Comparison of ENCODE assay signal across 8 cellular contexts in genomic region chr21:31180256-31181088, GRCh38.
DNase-seq lines count a peak whose midpoint lies in the region; ATAC-seq, FAIRE-seq and TF ChIP-seq lines count a peak whose summit lies in the region.

No MANE protein-coding gene starts in this region.

- ATAC-seq in HCT116 (peak; percentile 63; the same call in 1 of the 2 replicates), right lobe of liver (peak; percentile 67 to 79 (median 70)), HG02870 (IDR thresholded peaks at IDR 0.05; ENCODE audit: unreplicated experiment) (no peak), HG03039 (IDR thresholded peaks at IDR 0.05; ENCODE audit: unreplicated experiment) (no peak), GM19324 (IDR thresholded peaks at IDR 0.05; ENCODE audit: low FRiP score, unreplicated experiment) (no peak)

- peak; percentile 31 to 68 (median 56); a peak in 5 of 6 replicates for TF ChIP-seq CTCF in HCT116 (IDR thresholded peaks at IDR 0.05 in 2 of 3, conservative IDR thresholded peaks at IDR 0.05 in 1 of 3; ENCODE audit: borderline replicate concordance in 1 of 3, insufficient read depth in 1 of 3, low read depth in 2 of 3, low read length in 2 of 3)
- peak; percentile 32 for TF ChIP-seq CTCF in bronchial epithelial cell (IDR thresholded peaks at IDR 0.05; ENCODE audit: insufficient read depth, low read length, severe bottlenecking)
- TF ChIP-seq CTCF in right lobe of liver (IDR thresholded peaks at IDR 0.05): peak; percentile 55 to 66 (median 62)

- H3K9me2 ChIP-seq in HCT116 (ENCODE audit: insufficient read depth): no peaks in the 10 kb centered on the region

- WGBS in right lobe of liver (ENCODE audit: insufficient coverage, low coverage, low lambda C conversion rate, missing lambda C conversion rate): 39% methylated on average over 5 of the region's 5 CpGs

- no peak overlapping the region for H3K4me2 ChIP-seq in HCT116 (ENCODE audit: low read length)

- POLR2A ChIA-PET in HCT116 (lab: Charles Lee): no interaction called here

- no TSS peak for BruUV-seq in HCT116 (replicated peaks; lab: Mats Ljungman, UMichigan)

- DNase-seq in COLO829 (ENCODE audit: low spot score) (peak; percentile 54), HCT116 (ENCODE audit: low read depth, low spot score) (peak; percentile 24), OCI-M1 (lab: John Stamatoyannopoulos, UW) (peak; percentile 46), bronchial epithelial cell (ENCODE audit: low read depth) (peak; percentile 42), right lobe of liver (no peak)

- H3K4me1 ChIP-seq in HCT116 (ENCODE audit: control insufficient read depth in 1 of 2, insufficient read depth in 2 of 2, low read length in 2 of 2) (no peaks in the 10 kb centered on the region), right lobe of liver (no peaks in the 10 kb centered on the region)

- H3K27me3 ChIP-seq in HCT116 (ENCODE audit: insufficient read depth, low read length) (no peaks in the 10 kb centered on the region), bronchial epithelial cell (ENCODE audit: control insufficient read depth, insufficient read depth, low read length) (no peaks in the 10 kb centered on the region), right lobe of liver (no peaks in the 10 kb centered on the region)

- intact Hi-C loops in HCT116 (cut with micrococcal nuclease) (loop anchor here (1.0 kb wide), 2 partner anchors 71 to 82 kb away; no protein-coding TSS in a partner anchor), right lobe of liver (cut with DNase I) (loop anchor here in 1 of 2 donors (10.0 kb wide), 1 partner anchor 86 kb away; no protein-coding TSS in a partner anchor)

- RAD21 ChIA-PET in HCT116 (lab: Charles Lee; ENCODE audit: low non-redundant PET in 1 of 2, low total read pairs in 2 of 2, uncharacterized antibody in 2 of 2, unreplicated experiment in 2 of 2): no interaction called here

- H3K9me3 ChIP-seq in HCT116 (ENCODE audit: control insufficient read depth in 1 of 2, insufficient read depth in 1 of 2, low read depth in 1 of 2, low read length in 2 of 2): no peaks in the 10 kb centered on the region
- no peaks in the 10 kb centered on the region for H3K9me3 ChIP-seq in right lobe of liver

- no peak for TF ChIP-seq POLR2A in HCT116 (IDR thresholded peaks at IDR 0.05; ENCODE audit: borderline replicate concordance, extremely low read depth, insufficient read depth, insufficient read length)
- TF ChIP-seq POLR2A in right lobe of liver (IDR thresholded peaks at IDR 0.05): no peak

- H2AFZ ChIP-seq in HCT116 (ENCODE audit: low read depth, low read length, poor library complexity, severe bottlenecking): no peak overlapping the region

- H3K9ac ChIP-seq in HCT116 (ENCODE audit: low read length): no peak overlapping the region

- no peaks in the 10 kb centered on the region for H4K20me1 ChIP-seq in HCT116 (ENCODE audit: insufficient read depth)

- no peak overlapping the region for H3K4me3 ChIP-seq in HCT116 (replicated peaks in 1 of 2; ENCODE audit: low read depth in 1 of 2, low read length in 2 of 2)
- no peak overlapping the region for H3K4me3 ChIP-seq in bronchial epithelial cell (ENCODE audit: low read depth, low read length)
- no peak overlapping the region for H3K4me3 ChIP-seq in right lobe of liver

- no peak for FAIRE-seq in bronchial epithelial cell (lab: Jason Lieb, UNC)

- CTCF ChIA-PET in HCT116 (lab: Charles Lee): interaction anchor here (1.3 kb wide), 2 partner anchors 18 kb away, joined by 3 read pairs; no protein-coding TSS in a partner anchor

- peak; percentile 45 for TF ChIP-seq RAD21 in HCT116 (IDR thresholded peaks at IDR 0.05; ENCODE audit: low read depth)

- H3K27ac ChIP-seq in HCT116 (ENCODE audit: low read depth, low read length) (no peak overlapping the region), right lobe of liver (no peak overlapping the region)

- no peaks in the 10 kb centered on the region for H3K79me2 ChIP-seq in HCT116 (ENCODE audit: insufficient read depth, low read length)

- H3K36me3 ChIP-seq in HCT116 (ENCODE audit: control insufficient read depth in 1 of 2, insufficient read depth in 2 of 2, low read length in 2 of 2) (peaks cover 0 to 4% of the 10 kb centered on the region in 2 experiments; a peak in 1 of 4 replicates), bronchial epithelial cell (ENCODE audit: control insufficient read depth, insufficient read depth, low read length) (no peaks in the 10 kb centered on the region), right lobe of liver (no peaks in the 10 kb centered on the region)

TF ChIP-seq in HCT116, 20 proteins besides CTCF, POLR2A, EP300 and RAD21:
- TF ChIP-seq MAX (IDR thresholded peaks at IDR 0.05) (no peak), SIN3A (IDR thresholded peaks at IDR 0.05; ENCODE audit: low read depth) (no peak), EGR1 (IDR thresholded peaks at IDR 0.05; ENCODE audit: low read depth) (no peak)

Comparison
In these comparisons a context has a peak if more than half of its experiments do, and no peak if none do; other contexts are left out.
1. DNase-seq: peak in COLO829 (single experiment), HCT116 (single experiment), OCI-M1 (single experiment) and bronchial epithelial cell (single experiment); none in right lobe of liver (0 of 3).
2. ATAC-seq: peak in HCT116 (single experiment) and right lobe of liver (4 of 4); none in HG02870 (single experiment), HG03039 (single experiment) and GM19324 (single experiment).
3. Peak in every context shown above with its lines, with median percentiles within 50 percentile points of each other: CTCF ChIP-seq.